In genomic region chr11:102767800-102768199, GRCh38 we compare ENCODE assay signal across 33 cellular contexts. TPM values are rescaled to one million over a fixed set of nuclear protein-coding genes. Genes with fewer than 3 reads are reported as not detected.
"Had no signal": no experiment of that assay in that cellular context is flagged by ENCODE, and none has a peak within 500 bp of the region (broad histone marks: within the 10 kb centered on the region; RNA-seq: fewer than 3 reads in every experiment).

No MANE protein-coding gene starts in this region.

- H3K27me3 ChIP-seq: neural progenitor cell, ovary, right atrium auricular region, right lobe of liver, stomach, tibial artery, uterus had no signal

- H3K4me3 Mint-ChIP-seq: immature natural killer cell; mesothelial cell of epicardium; naive B cell; natural killer cell; nephron progenitor cell; neural progenitor cell; stimulated activated naive B cell treated with anti-CD40 and anti-IgM and Interleukin-4, amounts not matched to agents 10 μg/mL and 1 μg/mL and 100 μg/mL, for 72 hours; type B pancreatic cell had no signal

- H3K9me3 ChIP-seq: left ventricle myocardium inferior, neutrophil, ovary, right atrium auricular region, right lobe of liver, stomach, thoracic aorta, tibial artery, uterus had no signal

- H3K9me3 Mint-ChIP-seq: immature natural killer cell; nephron progenitor cell; neural progenitor cell; stimulated activated naive B cell treated with anti-CD40 and anti-IgM and Interleukin-4, amounts not matched to agents 10 μg/mL and 1 μg/mL and 100 μg/mL, for 72 hours; type B pancreatic cell had no signal

- H3K27ac Mint-ChIP-seq: immature natural killer cell; mesothelial cell of epicardium; naive B cell; natural killer cell; nephron progenitor cell; neural progenitor cell; progenitor cell of endocrine pancreas; stimulated activated naive B cell treated with anti-CD40 and anti-IgM and Interleukin-4, amounts not matched to agents 10 μg/mL and 1 μg/mL and 100 μg/mL, for 72 hours; type B pancreatic cell had no signal

- ATAC-seq: left colon; natural killer cell; right lobe of liver; stimulated activated naive B cell treated with anti-CD40 and anti-IgM and Interleukin-4, amounts not matched to agents 10 μg/mL and 1 μg/mL and 100 μg/mL, for 72 hours; stimulated activated naive CD8-positive, alpha-beta T cell treated with anti-CD3 and anti-CD28 coated beads, Interleukin-15, Interleukin-2, amounts not matched to agents 100 U/mL and 50 U/mL, for 24 hours had no signal

- H3K4me1 Mint-ChIP-seq: immature natural killer cell; naive B cell; natural killer cell; nephron progenitor cell; stimulated activated naive B cell treated with anti-CD40 and anti-IgM and Interleukin-4, amounts not matched to agents 10 μg/mL and 1 μg/mL and 100 μg/mL, for 72 hours had no signal

- H3K27me3 Mint-ChIP-seq: progenitor cell of endocrine pancreas had no signal

- H3K36me3 Mint-ChIP-seq: immature natural killer cell; mesothelial cell of epicardium; naive B cell; natural killer cell; neural progenitor cell; stimulated activated naive B cell treated with anti-CD40 and anti-IgM and Interleukin-4, amounts not matched to agents 10 μg/mL and 1 μg/mL and 100 μg/mL, for 72 hours; type B pancreatic cell had no signal

- H3K4me3 ChIP-seq: left ventricle myocardium inferior, lung, neural progenitor cell, ovary, right atrium auricular region, right lobe of liver, smooth muscle cell, stomach, thoracic aorta, tibial artery, uterus had no signal

- H3K4me1 ChIP-seq: left ventricle myocardium inferior, right atrium auricular region, right lobe of liver, stomach, tibial artery, uterus had no signal

- H3K36me3 ChIP-seq: left ventricle myocardium inferior, neural progenitor cell, neutrophil, ovary, right atrium auricular region, right lobe of liver, stomach, thoracic aorta, tibial artery, uterus had no signal

- DNase-seq: hypothalamus; immature natural killer cell; kidney; left colon; left ventricle myocardium inferior; mesendoderm; naive B cell; natural killer cell; nephron progenitor cell; occipital lobe; ovary; right lobe of liver; stimulated activated CD4-positive, alpha-beta T cell treated with anti-CD3 and anti-CD28 coated beads, Interleukin-1b, Interleukin-23, amount 100 ng/mL, for 48 hours; stimulated activated CD4-positive, alpha-beta T cell treated with anti-CD3 and anti-CD28 coated beads, Interleukin-2, amount 100 ng/mL, for 48 hours; stimulated activated naive B cell treated with anti-CD40 and anti-IgM and Interleukin-4, amounts not matched to agents 10 μg/mL and 1 μg/mL and 100 μg/mL, for 72 hours; stimulated activated naive CD8-positive, alpha-beta T cell treated with anti-CD3 and anti-CD28 coated beads, Interleukin-15, Interleukin-2, amounts not matched to agents 100 U/mL and 50 U/mL, for 24 hours; stomach; tibial artery; uterus had no signal

- H3K27ac ChIP-seq: left ventricle myocardium inferior, neural progenitor cell, neutrophil, ovary, right atrium auricular region, right lobe of liver, stomach, thoracic aorta, tibial artery, uterus had no signal

RNA-seq across cellular contexts. Expression of gene MMP10, which starts 12.6 kb away (rescaled TPM):
- total RNA-seq: kidney, left ventricle myocardium inferior, lower leg skin, mesothelial cell of epicardium, natural killer cell, occipital lobe, progenitor cell of endocrine pancreas, right atrium auricular region, skeletal muscle tissue, thoracic aorta, ureter had no signal

RNA-seq across cellular contexts. Expression of gene MMP1, which starts 30.2 kb away (rescaled TPM):
- total RNA-seq: left ventricle myocardium inferior, lower leg skin, natural killer cell, occipital lobe had no signal

RNA-seq across cellular contexts. Expression of gene MMP8, which starts 43.0 kb away (rescaled TPM):
- total RNA-seq: left colon, left ventricle myocardium inferior, mesothelial cell of epicardium, ovary, progenitor cell of endocrine pancreas, pulmonary artery endothelial cell, renal cortical epithelial cell, thoracic aorta, ureter had no signal
